In the genomic region with DNA sequence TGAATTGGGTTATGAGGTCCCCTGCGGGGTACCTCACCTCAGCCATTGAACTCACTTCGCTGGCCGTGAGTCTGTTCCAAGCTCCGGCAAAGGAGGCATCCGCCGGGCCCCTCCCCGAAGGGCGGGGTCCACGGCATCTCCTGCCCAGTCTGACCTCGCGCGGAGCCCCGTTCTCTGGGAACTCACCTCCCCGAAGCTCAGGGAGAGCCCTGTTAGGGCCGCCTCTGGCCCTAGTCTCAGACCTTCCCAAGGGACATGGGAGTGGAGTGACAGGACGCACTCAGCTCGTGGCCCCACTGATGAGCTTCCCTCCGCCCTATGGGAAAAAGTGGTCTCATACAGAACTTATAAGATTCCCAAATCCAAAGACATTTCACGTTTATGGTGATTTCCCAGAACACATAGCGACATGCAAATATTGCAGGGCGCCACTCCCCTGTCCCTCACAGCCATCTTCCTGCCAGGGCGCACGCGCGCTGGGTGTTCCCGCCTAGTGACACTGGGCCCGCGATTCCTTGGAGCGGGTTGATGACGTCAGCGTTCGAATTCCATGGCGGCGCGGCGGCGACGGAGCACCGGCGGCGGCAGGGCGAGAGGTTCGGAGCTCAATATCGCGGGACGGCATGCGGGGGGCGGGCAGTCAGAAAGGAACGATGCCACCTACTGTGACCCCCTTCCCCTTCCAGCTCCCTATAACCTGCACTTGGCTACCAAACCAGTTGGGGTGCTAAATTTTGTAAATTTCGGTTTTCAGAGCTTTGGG, we compare ENCODE assay signal across 1 cellular context.
TF ChIP-seq lines count a peak whose summit lies in the region.

A gene with protein sequence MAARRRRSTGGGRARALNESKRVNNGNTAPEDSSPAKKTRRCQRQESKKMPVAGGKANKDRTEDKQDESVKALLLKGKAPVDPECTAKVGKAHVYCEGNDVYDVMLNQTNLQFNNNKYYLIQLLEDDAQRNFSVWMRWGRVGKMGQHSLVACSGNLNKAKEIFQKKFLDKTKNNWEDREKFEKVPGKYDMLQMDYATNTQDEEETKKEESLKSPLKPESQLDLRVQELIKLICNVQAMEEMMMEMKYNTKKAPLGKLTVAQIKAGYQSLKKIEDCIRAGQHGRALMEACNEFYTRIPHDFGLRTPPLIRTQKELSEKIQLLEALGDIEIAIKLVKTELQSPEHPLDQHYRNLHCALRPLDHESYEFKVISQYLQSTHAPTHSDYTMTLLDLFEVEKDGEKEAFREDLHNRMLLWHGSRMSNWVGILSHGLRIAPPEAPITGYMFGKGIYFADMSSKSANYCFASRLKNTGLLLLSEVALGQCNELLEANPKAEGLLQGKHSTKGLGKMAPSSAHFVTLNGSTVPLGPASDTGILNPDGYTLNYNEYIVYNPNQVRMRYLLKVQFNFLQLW (plus strand): TSS at position 544 of the 763 bp plus-strand sequence. CDS start 7 bp downstream, at position 551.

TF ChIP-seq in GM12878, 131 proteins besides CTCF, POLR2A, EP300 and RAD21 (continued from another document):
- TF ChIP-seq NR2F1 (conservative IDR thresholded peaks at IDR 0.05) (peak; percentile 86), ZNF622 (IDR thresholded peaks at IDR 0.05) (no peak), TCF12 (IDR thresholded peaks at IDR 0.05; ENCODE audit: low read depth, low read length) (peak; percentile 66; the same call in 1 of the 2 replicates), SREBF2 (IDR thresholded peaks at IDR 0.05; ENCODE audit: low read length) (peak; percentile 92), POU2F2 (IDR thresholded peaks at IDR 0.05; ENCODE audit: borderline replicate concordance, low read depth, low read length) (peak; percentile 100), CHD1 (IDR thresholded peaks at IDR 0.05; ENCODE audit: low read depth, low read length) (no peak), RB1 (IDR thresholded peaks at IDR 0.05; ENCODE audit: borderline replicate concordance) (peak; percentile 94; the same call in 1 of the 2 replicates), BMI1 (IDR thresholded peaks at IDR 0.05; ENCODE audit: borderline replicate concordance) (no peak), ZNF384 (IDR thresholded peaks at IDR 0.05; ENCODE audit: borderline replicate concordance, low read depth, low read length) (no peak), KDM1A (IDR thresholded peaks at IDR 0.05; ENCODE audit: borderline replicate concordance) (no peak), WRNIP1 (IDR thresholded peaks at IDR 0.05; ENCODE audit: borderline replicate concordance, low read depth, low read length) (0 out of 2 replicates have a peak, but pooled peaks have one; percentile 69), NFXL1 (IDR thresholded peaks at IDR 0.05; ENCODE audit: borderline replicate concordance) (no peak), MTA2 (IDR thresholded peaks at IDR 0.05; ENCODE audit: low read depth) (0 out of 2 replicates have a peak, but pooled peaks have one; percentile 43)
- TF ChIP-seq, protein P1, sequence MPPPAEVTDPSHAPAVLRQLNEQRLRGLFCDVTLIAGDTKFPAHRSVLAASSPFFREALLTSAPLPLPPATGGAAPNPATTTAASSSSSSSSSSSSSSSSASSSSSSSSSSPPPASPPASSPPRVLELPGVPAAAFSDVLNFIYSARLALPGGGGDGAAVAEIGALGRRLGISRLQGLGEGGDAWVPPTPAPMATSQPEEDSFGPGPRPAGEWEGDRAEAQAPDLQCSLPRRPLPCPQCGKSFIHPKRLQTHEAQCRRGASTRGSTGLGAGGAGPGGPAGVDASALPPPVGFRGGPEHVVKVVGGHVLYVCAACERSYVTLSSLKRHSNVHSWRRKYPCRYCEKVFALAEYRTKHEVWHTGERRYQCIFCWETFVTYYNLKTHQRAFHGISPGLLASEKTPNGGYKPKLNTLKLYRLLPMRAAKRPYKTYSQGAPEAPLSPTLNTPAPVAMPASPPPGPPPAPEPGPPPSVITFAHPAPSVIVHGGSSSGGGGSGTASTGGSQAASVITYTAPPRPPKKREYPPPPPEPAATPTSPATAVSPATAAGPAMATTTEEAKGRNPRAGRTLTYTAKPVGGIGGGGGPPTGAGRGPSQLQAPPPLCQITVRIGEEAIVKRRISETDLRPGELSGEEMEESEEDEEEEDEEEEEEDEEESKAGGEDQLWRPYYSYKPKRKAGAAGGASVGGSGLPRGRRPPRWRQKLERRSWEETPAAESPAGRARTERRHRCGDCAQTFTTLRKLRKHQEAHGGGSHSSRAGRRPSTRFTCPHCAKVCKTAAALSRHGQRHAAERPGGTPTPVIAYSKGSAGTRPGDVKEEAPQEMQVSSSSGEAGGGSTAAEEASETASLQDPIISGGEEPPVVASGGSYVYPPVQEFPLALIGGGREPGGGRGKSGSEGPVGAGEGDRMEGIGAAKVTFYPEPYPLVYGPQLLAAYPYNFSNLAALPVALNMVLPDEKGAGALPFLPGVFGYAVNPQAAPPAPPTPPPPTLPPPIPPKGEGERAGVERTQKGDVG (CRISPR knock-in tag; IDR thresholded peaks at IDR 0.05) = peak; percentile 61; the same call in 1 of the 2 replicates
- TF ChIP-seq, protein P2, sequence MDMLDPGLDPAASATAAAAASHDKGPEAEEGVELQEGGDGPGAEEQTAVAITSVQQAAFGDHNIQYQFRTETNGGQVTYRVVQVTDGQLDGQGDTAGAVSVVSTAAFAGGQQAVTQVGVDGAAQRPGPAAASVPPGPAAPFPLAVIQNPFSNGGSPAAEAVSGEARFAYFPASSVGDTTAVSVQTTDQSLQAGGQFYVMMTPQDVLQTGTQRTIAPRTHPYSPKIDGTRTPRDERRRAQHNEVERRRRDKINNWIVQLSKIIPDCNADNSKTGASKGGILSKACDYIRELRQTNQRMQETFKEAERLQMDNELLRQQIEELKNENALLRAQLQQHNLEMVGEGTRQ (IDR thresholded peaks at IDR 0.05; ENCODE audit: borderline replicate concordance, low read depth, low read length) = no peak
- TF ChIP-seq, protein P3, sequence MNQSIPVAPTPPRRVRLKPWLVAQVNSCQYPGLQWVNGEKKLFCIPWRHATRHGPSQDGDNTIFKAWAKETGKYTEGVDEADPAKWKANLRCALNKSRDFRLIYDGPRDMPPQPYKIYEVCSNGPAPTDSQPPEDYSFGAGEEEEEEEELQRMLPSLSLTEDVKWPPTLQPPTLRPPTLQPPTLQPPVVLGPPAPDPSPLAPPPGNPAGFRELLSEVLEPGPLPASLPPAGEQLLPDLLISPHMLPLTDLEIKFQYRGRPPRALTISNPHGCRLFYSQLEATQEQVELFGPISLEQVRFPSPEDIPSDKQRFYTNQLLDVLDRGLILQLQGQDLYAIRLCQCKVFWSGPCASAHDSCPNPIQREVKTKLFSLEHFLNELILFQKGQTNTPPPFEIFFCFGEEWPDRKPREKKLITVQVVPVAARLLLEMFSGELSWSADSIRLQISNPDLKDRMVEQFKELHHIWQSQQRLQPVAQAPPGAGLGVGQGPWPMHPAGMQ (IDR thresholded peaks at IDR 0.05; ENCODE audit: borderline replicate concordance) = no peak
- TF ChIP-seq, protein P4, sequence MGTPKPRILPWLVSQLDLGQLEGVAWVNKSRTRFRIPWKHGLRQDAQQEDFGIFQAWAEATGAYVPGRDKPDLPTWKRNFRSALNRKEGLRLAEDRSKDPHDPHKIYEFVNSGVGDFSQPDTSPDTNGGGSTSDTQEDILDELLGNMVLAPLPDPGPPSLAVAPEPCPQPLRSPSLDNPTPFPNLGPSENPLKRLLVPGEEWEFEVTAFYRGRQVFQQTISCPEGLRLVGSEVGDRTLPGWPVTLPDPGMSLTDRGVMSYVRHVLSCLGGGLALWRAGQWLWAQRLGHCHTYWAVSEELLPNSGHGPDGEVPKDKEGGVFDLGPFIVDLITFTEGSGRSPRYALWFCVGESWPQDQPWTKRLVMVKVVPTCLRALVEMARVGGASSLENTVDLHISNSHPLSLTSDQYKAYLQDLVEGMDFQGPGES (IDR thresholded peaks at IDR 0.05) = no peak
- TF ChIP-seq, protein P5, sequence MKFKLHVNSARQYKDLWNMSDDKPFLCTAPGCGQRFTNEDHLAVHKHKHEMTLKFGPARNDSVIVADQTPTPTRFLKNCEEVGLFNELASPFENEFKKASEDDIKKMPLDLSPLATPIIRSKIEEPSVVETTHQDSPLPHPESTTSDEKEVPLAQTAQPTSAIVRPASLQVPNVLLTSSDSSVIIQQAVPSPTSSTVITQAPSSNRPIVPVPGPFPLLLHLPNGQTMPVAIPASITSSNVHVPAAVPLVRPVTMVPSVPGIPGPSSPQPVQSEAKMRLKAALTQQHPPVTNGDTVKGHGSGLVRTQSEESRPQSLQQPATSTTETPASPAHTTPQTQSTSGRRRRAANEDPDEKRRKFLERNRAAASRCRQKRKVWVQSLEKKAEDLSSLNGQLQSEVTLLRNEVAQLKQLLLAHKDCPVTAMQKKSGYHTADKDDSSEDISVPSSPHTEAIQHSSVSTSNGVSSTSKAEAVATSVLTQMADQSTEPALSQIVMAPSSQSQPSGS (IDR thresholded peaks at IDR 0.05; ENCODE audit: low read length) = peak; percentile 90
- TF ChIP-seq, protein P6, sequence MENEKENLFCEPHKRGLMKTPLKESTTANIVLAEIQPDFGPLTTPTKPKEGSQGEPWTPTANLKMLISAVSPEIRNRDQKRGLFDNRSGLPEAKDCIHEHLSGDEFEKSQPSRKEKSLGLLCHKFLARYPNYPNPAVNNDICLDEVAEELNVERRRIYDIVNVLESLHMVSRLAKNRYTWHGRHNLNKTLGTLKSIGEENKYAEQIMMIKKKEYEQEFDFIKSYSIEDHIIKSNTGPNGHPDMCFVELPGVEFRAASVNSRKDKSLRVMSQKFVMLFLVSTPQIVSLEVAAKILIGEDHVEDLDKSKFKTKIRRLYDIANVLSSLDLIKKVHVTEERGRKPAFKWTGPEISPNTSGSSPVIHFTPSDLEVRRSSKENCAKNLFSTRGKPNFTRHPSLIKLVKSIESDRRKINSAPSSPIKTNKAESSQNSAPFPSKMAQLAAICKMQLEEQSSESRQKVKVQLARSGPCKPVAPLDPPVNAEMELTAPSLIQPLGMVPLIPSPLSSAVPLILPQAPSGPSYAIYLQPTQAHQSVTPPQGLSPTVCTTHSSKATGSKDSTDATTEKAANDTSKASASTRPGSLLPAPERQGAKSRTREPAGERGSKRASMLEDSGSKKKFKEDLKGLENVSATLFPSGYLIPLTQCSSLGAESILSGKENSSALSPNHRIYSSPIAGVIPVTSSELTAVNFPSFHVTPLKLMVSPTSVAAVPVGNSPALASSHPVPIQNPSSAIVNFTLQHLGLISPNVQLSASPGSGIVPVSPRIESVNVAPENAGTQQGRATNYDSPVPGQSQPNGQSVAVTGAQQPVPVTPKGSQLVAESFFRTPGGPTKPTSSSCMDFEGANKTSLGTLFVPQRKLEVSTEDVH (IDR thresholded peaks at IDR 0.05; ENCODE audit: low read depth, partially characterized antibody) = no peak
- TF ChIP-seq, protein P7, sequence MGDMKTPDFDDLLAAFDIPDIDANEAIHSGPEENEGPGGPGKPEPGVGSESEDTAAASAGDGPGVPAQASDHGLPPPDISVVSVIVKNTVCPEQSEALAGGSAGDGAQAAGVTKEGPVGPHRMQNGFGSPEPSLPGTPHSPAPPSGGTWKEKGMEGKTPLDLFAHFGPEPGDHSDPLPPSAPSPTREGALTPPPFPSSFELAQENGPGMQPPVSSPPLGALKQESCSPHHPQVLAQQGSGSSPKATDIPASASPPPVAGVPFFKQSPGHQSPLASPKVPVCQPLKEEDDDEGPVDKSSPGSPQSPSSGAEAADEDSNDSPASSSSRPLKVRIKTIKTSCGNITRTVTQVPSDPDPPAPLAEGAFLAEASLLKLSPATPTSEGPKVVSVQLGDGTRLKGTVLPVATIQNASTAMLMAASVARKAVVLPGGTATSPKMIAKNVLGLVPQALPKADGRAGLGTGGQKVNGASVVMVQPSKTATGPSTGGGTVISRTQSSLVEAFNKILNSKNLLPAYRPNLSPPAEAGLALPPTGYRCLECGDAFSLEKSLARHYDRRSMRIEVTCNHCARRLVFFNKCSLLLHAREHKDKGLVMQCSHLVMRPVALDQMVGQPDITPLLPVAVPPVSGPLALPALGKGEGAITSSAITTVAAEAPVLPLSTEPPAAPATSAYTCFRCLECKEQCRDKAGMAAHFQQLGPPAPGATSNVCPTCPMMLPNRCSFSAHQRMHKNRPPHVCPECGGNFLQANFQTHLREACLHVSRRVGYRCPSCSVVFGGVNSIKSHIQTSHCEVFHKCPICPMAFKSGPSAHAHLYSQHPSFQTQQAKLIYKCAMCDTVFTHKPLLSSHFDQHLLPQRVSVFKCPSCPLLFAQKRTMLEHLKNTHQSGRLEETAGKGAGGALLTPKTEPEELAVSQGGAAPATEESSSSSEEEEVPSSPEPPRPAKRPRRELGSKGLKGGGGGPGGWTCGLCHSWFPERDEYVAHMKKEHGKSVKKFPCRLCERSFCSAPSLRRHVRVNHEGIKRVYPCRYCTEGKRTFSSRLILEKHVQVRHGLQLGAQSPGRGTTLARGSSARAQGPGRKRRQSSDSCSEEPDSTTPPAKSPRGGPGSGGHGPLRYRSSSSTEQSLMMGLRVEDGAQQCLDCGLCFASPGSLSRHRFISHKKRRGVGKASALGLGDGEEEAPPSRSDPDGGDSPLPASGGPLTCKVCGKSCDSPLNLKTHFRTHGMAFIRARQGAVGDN (IDR thresholded peaks at IDR 0.05) = peak; percentile 89; the same call in 1 of the 2 replicates
